In the genomic region with DNA sequence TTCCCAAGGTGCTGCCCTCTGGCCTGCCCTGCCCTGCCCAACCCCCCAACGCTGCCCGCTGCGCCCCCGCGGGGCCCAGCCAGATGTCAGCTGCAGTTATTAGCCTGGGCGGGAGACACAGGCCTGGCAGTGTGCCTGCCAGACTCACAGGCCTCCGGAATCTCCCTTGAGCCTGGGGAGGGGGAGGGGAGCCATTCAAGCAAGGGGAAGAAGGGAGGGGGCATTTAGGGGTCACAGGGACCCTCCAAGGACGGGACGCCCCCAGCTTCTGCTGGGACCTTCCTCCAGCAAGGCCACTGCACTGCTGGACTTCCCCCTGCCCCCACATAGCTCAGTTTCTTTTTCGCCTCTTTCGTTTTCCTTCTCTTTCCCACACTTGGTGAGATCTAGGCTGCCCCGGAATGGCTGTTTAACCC, we compare ENCODE assay signal across 8 cellular contexts. TPM values are rescaled to one million over a fixed set of nuclear protein-coding genes. Genes with fewer than 3 reads are reported as not detected.
A peak's percentile ranks its signal among the peaks of the same experiment; 100 is the strongest.
DNase-seq lines count a peak whose midpoint lies in the region; ATAC-seq and TF ChIP-seq lines count a peak whose summit lies in the region.

No MANE protein-coding gene starts in this region.

- peak; percentile 64 to 85; a peak in 3 of 4 replicates for TF ChIP-seq EP300 in SK-N-SH (IDR thresholded peaks at IDR 0.05; ENCODE audit: borderline replicate concordance in 1 of 2, low read depth in 1 of 2, low read length in 1 of 2)

- H3K79me2 ChIP-seq in SK-N-SH (ENCODE audit: insufficient read depth) = peaks cover 20% of the 10 kb centered on the region

- H2AFZ ChIP-seq in SK-N-SH (ENCODE audit: low read depth) = peak overlapping the region; percentile 53; the same call in 1 of the 2 replicates

- peaks cover 17% of the 10 kb centered on the region for H4K20me1 ChIP-seq in SK-N-SH (ENCODE audit: insufficient read depth)

- DNase-seq in COLO829 (ENCODE audit: low spot score) (peak; percentile 72), SK-N-SH (peak; percentile 88), choroid plexus epithelial cell (ENCODE audit: low read depth) (peak; percentile 79), left lobe of liver (ENCODE audit: low spot score) (peak; percentile 85)
- DNase-seq in stimulated activated naive B cell treated with anti-CD40 and anti-IgM and Interleukin-4, amounts not matched to agents 10 μg/mL and 1 μg/mL and 100 μg/mL, for 72 hours = peak; percentile 90

- peak overlapping the region; percentile 20 for H3K27ac ChIP-seq in HEK293 (ENCODE audit: extremely low read depth, low read depth, low read length)
- H3K27ac ChIP-seq in SK-N-SH (ENCODE audit: low read depth in 2 of 2, low read length in 1 of 2) = peak overlapping the region; percentile 96 to 97

- peaks cover 19 to 20% of the 10 kb centered on the region in 2 donors for H3K36me3 Mint-ChIP-seq in stimulated activated naive B cell treated with anti-CD40 and anti-IgM and Interleukin-4, amounts not matched to agents 10 μg/mL and 1 μg/mL and 100 μg/mL, for 72 hours

- POLR2A ChIA-PET in HEK293 (lab: Yijun Ruan, JAX) (interaction anchor here (0.6 to 1.2 kb wide), 5 partner anchors 8 to 1459 kb away, joined by 3 to 7 read pairs (median 4); a partner anchor contains a TSS), SK-N-SH (lab: Yijun Ruan, JAX) (interaction anchor here (0.7 to 1.1 kb wide), 4 partner anchors 10 to 66 kb away, joined by 3 to 5 read pairs (median 4); no protein-coding TSS in a partner anchor)

- H3K4me1 Mint-ChIP-seq in stimulated activated naive B cell treated with anti-CD40 and anti-IgM and Interleukin-4, amounts not matched to agents 10 μg/mL and 1 μg/mL and 100 μg/mL, for 72 hours = peaks cover 27 to 37% of the 10 kb centered on the region in 2 donors

- H3K4me1 ChIP-seq in HEK293 (ENCODE audit: control insufficient read depth, insufficient read depth, low read length) = peaks cover 21% of the 10 kb centered on the region
- H3K4me1 ChIP-seq in SK-N-SH (ENCODE audit: control insufficient read depth in 1 of 2, insufficient read depth in 2 of 2, low read depth in 1 of 2, low read length in 1 of 2) = peaks cover 39 to 61% of the 10 kb centered on the region in 2 experiments

- H3K4me2 ChIP-seq in SK-N-SH = peak overlapping the region; percentile 88

- H3K9me3 Mint-ChIP-seq in stimulated activated naive B cell treated with anti-CD40 and anti-IgM and Interleukin-4, amounts not matched to agents 10 μg/mL and 1 μg/mL and 100 μg/mL, for 72 hours = no peaks in the 10 kb centered on the region

- TF ChIP-seq CTCF in HEK293 (tag by site-specific recombination; IDR thresholded peaks at IDR 0.05) (peak; percentile 60; the same call in 1 of the 2 replicates), SK-N-SH (IDR thresholded peaks at IDR 0.05) (no peak), choroid plexus epithelial cell (conservative IDR thresholded peaks at IDR 0.05; ENCODE audit: low read depth, low read length) (no peak)

- WGBS in SK-N-SH (ENCODE audit: low lambda C conversion rate) = 3% methylated on average over 8 of the region's 12 CpGs

- peak; percentile 17; the same call in 1 of the 2 replicates for TF ChIP-seq RAD21 in SK-N-SH (IDR thresholded peaks at IDR 0.05; ENCODE audit: low read length)

- ATAC-seq in left lobe of liver (peak; percentile 1), HG03025 (IDR thresholded peaks at IDR 0.05; ENCODE audit: low FRiP score, unreplicated experiment) (no peak), GM18519 (IDR thresholded peaks at IDR 0.05; ENCODE audit: low FRiP score, unreplicated experiment) (no peak)
- ATAC-seq in stimulated activated naive B cell treated with anti-CD40 and anti-IgM and Interleukin-4, amounts not matched to agents 10 μg/mL and 1 μg/mL and 100 μg/mL, for 72 hours (replicated peaks) = peak; percentile 8 to 12

- H3K4me3 ChIP-seq in HEK293 (ENCODE audit: low read depth, low read length) (no peak overlapping the region), SK-N-SH (ENCODE audit: low read depth in 2 of 2, low read length in 1 of 2) (peak overlapping the region; percentile 37 to 80; a peak in 2 of 4 replicates), choroid plexus epithelial cell (ENCODE audit: low read depth, low read length) (peak overlapping the region; percentile 100)

- peak overlapping the region; percentile 92 to 94 for H3K4me3 Mint-ChIP-seq in stimulated activated naive B cell treated with anti-CD40 and anti-IgM and Interleukin-4, amounts not matched to agents 10 μg/mL and 1 μg/mL and 100 μg/mL, for 72 hours

- no peaks in the 10 kb centered on the region for H3K27me3 Mint-ChIP-seq in stimulated activated naive B cell treated with anti-CD40 and anti-IgM and Interleukin-4, amounts not matched to agents 10 μg/mL and 1 μg/mL and 100 μg/mL, for 72 hours

- H3K27ac Mint-ChIP-seq in stimulated activated naive B cell treated with anti-CD40 and anti-IgM and Interleukin-4, amounts not matched to agents 10 μg/mL and 1 μg/mL and 100 μg/mL, for 72 hours = peak overlapping the region; percentile 99

- no peaks in the 10 kb centered on the region for H3K27me3 ChIP-seq in SK-N-SH (ENCODE audit: insufficient read depth)

- H3K9me3 ChIP-seq in HEK293 (ENCODE audit: control insufficient read depth, insufficient read depth, low read depth, low read length) (no peaks in the 10 kb centered on the region), SK-N-SH (no peaks in the 10 kb centered on the region)

- H3K9me2 ChIP-seq in SK-N-SH = no peaks in the 10 kb centered on the region

- H3K36me3 ChIP-seq in HEK293 (ENCODE audit: control insufficient read depth in 2 of 2, insufficient read depth in 1 of 2, low read length in 2 of 2) = no peaks in the 10 kb centered on the region
- peaks cover 0 to 6% of the 10 kb centered on the region in 2 experiments for H3K36me3 ChIP-seq in SK-N-SH (replicated peaks in 1 of 2; ENCODE audit: control insufficient read depth in 1 of 2, insufficient read depth in 2 of 2, low read length in 1 of 2)

- H3F3A ChIP-seq in SK-N-SH (replicated peaks; ENCODE audit: insufficient read depth) = peaks cover 60% of the 10 kb centered on the region

- CTCF ChIA-PET in HEK293 (lab: Yijun Ruan, JAX) = interaction anchor here (0.7 to 3.4 kb wide), 5 partner anchors 11 to 37 kb away, joined by 4 to 20 read pairs (median 11); no protein-coding TSS in a partner anchor
- CTCF ChIA-PET in SK-N-SH (lab: Yijun Ruan, JAX) = interaction anchor here (1.1 to 17.1 kb wide), 6 partner anchors 11 to 59 kb away, joined by 3 to 321 read pairs (median 9); no protein-coding TSS in a partner anchor

- peak overlapping the region; percentile 66 for H3K9ac ChIP-seq in SK-N-SH

TF ChIP-seq in HEK293, 187 proteins besides CTCF, POLR2A, EP300 and RAD21 (continues in another document):
- no peak for TF ChIP-seq ZNF596 (tag by site-specific recombination; IDR thresholded peaks at IDR 0.05)
- TF ChIP-seq ZNF223 (tag by site-specific recombination; IDR thresholded peaks at IDR 0.05) = no peak
- TF ChIP-seq ZBTB8A (tag by site-specific recombination; IDR thresholded peaks at IDR 0.05) = peak; percentile 82
- TF ChIP-seq, protein P1, sequence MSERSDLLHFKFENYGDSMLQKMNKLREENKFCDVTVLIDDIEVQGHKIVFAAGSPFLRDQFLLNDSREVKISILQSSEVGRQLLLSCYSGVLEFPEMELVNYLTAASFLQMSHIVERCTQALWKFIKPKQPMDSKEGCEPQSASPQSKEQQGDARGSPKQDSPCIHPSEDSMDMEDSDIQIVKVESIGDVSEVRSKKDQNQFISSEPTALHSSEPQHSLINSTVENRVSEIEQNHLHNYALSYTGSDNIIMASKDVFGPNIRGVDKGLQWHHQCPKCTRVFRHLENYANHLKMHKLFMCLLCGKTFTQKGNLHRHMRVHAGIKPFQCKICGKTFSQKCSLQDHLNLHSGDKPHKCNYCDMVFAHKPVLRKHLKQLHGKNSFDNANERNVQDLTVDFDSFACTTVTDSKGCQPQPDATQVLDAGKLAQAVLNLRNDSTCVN (tag by site-specific recombination; optimal IDR thresholded peaks at IDR 0.05) = peak; percentile 34
- no peak for TF ChIP-seq ZNF155 (tag by site-specific recombination; IDR thresholded peaks at IDR 0.05)
- TF ChIP-seq ZNF211 (tag by site-specific recombination; IDR thresholded peaks at IDR 0.05; ENCODE audit: low read depth) = no peak

TF ChIP-seq in SK-N-SH, 30 proteins besides CTCF, POLR2A, EP300 and RAD21 (continues in another document):
- no peak for TF ChIP-seq TAF1 (IDR thresholded peaks at IDR 0.05; ENCODE audit: borderline replicate concordance, low read depth, low read length)
- peak; percentile 71 for TF ChIP-seq POLR2AphosphoS5 (IDR thresholded peaks at IDR 0.05; ENCODE audit: low read depth, low read length)
- peak; percentile 80; the same call in 1 of the 2 replicates for TF ChIP-seq FOXJ3 (CRISPR knock-in tag; IDR thresholded peaks at IDR 0.05)
- TF ChIP-seq FOXM1 (IDR thresholded peaks at IDR 0.05; ENCODE audit: low read depth) = no peak
- TF ChIP-seq GABPA (IDR thresholded peaks at IDR 0.05; ENCODE audit: low read depth) = no peak
- TF ChIP-seq, protein P2, sequence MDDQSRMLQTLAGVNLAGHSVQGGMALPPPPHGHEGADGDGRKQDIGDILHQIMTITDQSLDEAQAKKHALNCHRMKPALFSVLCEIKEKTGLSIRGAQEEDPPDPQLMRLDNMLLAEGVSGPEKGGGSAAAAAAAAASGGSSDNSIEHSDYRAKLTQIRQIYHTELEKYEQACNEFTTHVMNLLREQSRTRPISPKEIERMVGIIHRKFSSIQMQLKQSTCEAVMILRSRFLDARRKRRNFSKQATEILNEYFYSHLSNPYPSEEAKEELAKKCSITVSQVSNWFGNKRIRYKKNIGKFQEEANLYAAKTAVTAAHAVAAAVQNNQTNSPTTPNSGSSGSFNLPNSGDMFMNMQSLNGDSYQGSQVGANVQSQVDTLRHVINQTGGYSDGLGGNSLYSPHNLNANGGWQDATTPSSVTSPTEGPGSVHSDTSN (IDR thresholded peaks at IDR 0.05) = peak; percentile 88

RNA-seq across cellular contexts. Expression of a gene that starts 2.6 kb away (rescaled TPM):
- polyA plus RNA-seq in SK-N-SH (2012; rRNA removed) = 165 and 224 TPM in 2 replicates
- polyA plus RNA-seq in SK-N-SH (2012; cell fraction: cytosol; rRNA removed) = 80.7 and 113 TPM in 2 replicates
- polyA plus RNA-seq in SK-N-SH (2012; cell fraction: nucleus; rRNA removed) = 422 and 954 TPM in 2 replicates
- total RNA-seq in left lobe of liver = 16.3 TPM

RNA-seq across cellular contexts. Expression of a gene that starts 12.9 kb away (rescaled TPM):
- polyA plus RNA-seq in SK-N-SH (2012; rRNA removed) = 215 and 341 TPM in 2 replicates
- polyA plus RNA-seq in SK-N-SH (2012; cell fraction: cytosol; rRNA removed) = 167 and 232 TPM in 2 replicates
- polyA plus RNA-seq in SK-N-SH (2012; cell fraction: nucleus; rRNA removed) = 138 and 161 TPM in 2 replicates
- 224 TPM for total RNA-seq in left lobe of liver

RNA-seq across cellular contexts. Expression of a gene that starts 13.2 kb away (rescaled TPM):
- polyA plus RNA-seq in SK-N-SH (2012; rRNA removed) = not detected in 2 replicates
- 0.33 TPM in 1 of 2 replicates, not detected in the other for polyA plus RNA-seq in SK-N-SH (2012; cell fraction: cytosol; rRNA removed)
- 2.9 TPM in 1 of 2 replicates, not detected in the other for polyA plus RNA-seq in SK-N-SH (2012; cell fraction: nucleus; rRNA removed)
- 1.5 TPM for total RNA-seq in left lobe of liver

RNA-seq across cellular contexts. Expression of a gene that starts 13.3 kb away (rescaled TPM):
- 23.9 and 33.0 TPM in 2 replicates for polyA plus RNA-seq in SK-N-SH (2012; rRNA removed)
- 11.7 and 19.1 TPM in 2 replicates for polyA plus RNA-seq in SK-N-SH (2012; cell fraction: cytosol; rRNA removed)
- polyA plus RNA-seq in SK-N-SH (2012; cell fraction: nucleus; rRNA removed) = 154 and 162 TPM in 2 replicates
- 23.2 TPM for total RNA-seq in left lobe of liver

RNA-seq across cellular contexts. Expression of a gene that starts 17.7 kb away (rescaled TPM):
- polyA plus RNA-seq in SK-N-SH (2012; rRNA removed) = 35.2 and 48.1 TPM in 2 replicates
- 29.8 and 35.8 TPM in 2 replicates for polyA plus RNA-seq in SK-N-SH (2012; cell fraction: cytosol; rRNA removed)
- 33.6 and 59.2 TPM in 2 replicates for polyA plus RNA-seq in SK-N-SH (2012; cell fraction: nucleus; rRNA removed)
- total RNA-seq in left lobe of liver = 3.0 TPM

Comparison
In these comparisons a context has a peak if more than half of its experiments do, and no peak if none do; other contexts are left out.
1. ATAC-seq: peak in left lobe of liver (single experiment) and stimulated activated naive B cell treated with anti-CD40 and anti-IgM and Interleukin-4, amounts not matched to agents 10 μg/mL and 1 μg/mL and 100 μg/mL, for 72 hours (2 of 2); none in HG03025 (single experiment) and GM18519 (single experiment).
2. Peak in every context shown above with its lines, with median percentiles within 50 percentile points of each other: DNase-seq.